In the genomic region with DNA sequence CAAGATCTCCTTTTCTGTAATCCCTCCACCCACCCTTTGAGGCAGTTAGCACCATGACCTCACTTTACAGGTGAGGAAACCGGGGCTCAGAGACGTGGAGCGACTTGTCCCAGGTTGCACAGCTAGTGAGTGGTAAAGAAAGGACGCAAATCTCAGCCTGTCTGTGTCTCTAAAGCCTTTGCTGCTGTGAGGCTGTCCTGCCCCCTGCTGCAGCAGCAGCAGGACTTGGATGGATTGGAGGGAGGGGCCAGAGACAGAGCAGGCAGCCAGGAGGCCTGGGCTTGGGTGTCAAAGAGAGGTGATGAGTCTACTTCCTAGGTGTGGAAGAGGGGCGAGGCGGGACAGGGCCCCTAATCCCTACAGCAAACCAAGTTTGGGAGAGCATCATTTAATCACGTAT, we compare ENCODE assay signal across 20 cellular contexts.
A peak's percentile ranks its signal among the peaks of the same experiment; 100 is the strongest.
DNase-seq lines count a peak whose midpoint lies in the region; ATAC-seq, FAIRE-seq and TF ChIP-seq lines count a peak whose summit lies in the region.
"Had no signal": no experiment of that assay in that cellular context is flagged by ENCODE, and none has a peak within 500 bp of the region (broad histone marks: within the 10 kb centered on the region; RNA-seq: fewer than 3 reads in every experiment).

No MANE protein-coding gene starts in this region.

- BruUV-seq in K562 (replicated peaks; lab: Mats Ljungman, UMichigan) = no TSS peak

- H3K9me3 ChIP-seq in HEK293 (ENCODE audit: control insufficient read depth, insufficient read depth, low read depth, low read length) (no peaks in the 10 kb centered on the region), K562 (replicated peaks; ENCODE audit: control insufficient read depth, insufficient read depth, low read depth, low read length) (no peaks in the 10 kb centered on the region)
- H3K9me3 ChIP-seq: BLaER1 treated with 17β-estradiol and CSF1 and Interleukin-3, amounts not matched to agents 10 nM and 100 nM had no signal

- no peak for FAIRE-seq in K562 (lab: Jason Lieb, UNC)
- FAIRE-seq: D721Med, G401.6, H54, HTR-8/SVneo had no signal

- ATAC-seq in K562 (peak; percentile 77), sciatic nerve (no peak), HG03097 (IDR thresholded peaks at IDR 0.05; ENCODE audit: low FRiP score, unreplicated experiment) (no peak)

- H3K27me3 ChIP-seq in K562 (ENCODE audit: control insufficient read depth in 2 of 2, insufficient read depth in 2 of 2, low read length in 2 of 2) = peaks cover 3 to 60% of the 10 kb centered on the region in 2 experiments; a peak in 2 of 5 replicates
- H3K27me3 ChIP-seq: BLaER1 treated with 17β-estradiol and CSF1 and Interleukin-3, amounts not matched to agents 10 nM and 100 nM had no signal

- H2AFZ ChIP-seq in K562 (ENCODE audit: low read depth, low read length) = no peak overlapping the region

- H3K4me2 ChIP-seq in K562 (ENCODE audit: insufficient read depth, low read length) = no peak overlapping the region
- H3K4me2 ChIP-seq: BLaER1 treated with 17β-estradiol and CSF1 and Interleukin-3, amounts not matched to agents 10 nM and 100 nM had no signal

- H3K79me2 ChIP-seq in K562 (ENCODE audit: control insufficient read depth, insufficient read depth, low read length) = no peaks in the 10 kb centered on the region

- H3K9ac ChIP-seq in K562 (ENCODE audit: insufficient read depth in 1 of 2, low read depth in 2 of 2, low read length in 2 of 2) = no peak overlapping the region
- H3K9ac ChIP-seq: BLaER1 treated with 17β-estradiol and CSF1 and Interleukin-3, amounts not matched to agents 10 nM and 100 nM had no signal

- peaks cover 0 to 69% of the 10 kb centered on the region in 2 experiments; a peak in 1 of 3 replicates for H3K36me3 ChIP-seq in HEK293 (ENCODE audit: control insufficient read depth in 2 of 2, insufficient read depth in 1 of 2, low read length in 2 of 2)
- H3K36me3 ChIP-seq in K562 (ENCODE audit: control insufficient read depth, insufficient read depth, low read length) = no peaks in the 10 kb centered on the region
- H3K36me3 ChIP-seq: BLaER1 treated with 17β-estradiol and CSF1 and Interleukin-3, amounts not matched to agents 10 nM and 100 nM had no signal

- no peaks in the 10 kb centered on the region for H3K9me1 ChIP-seq in K562 (ENCODE audit: control insufficient read depth, insufficient read depth, low read length)

- TF ChIP-seq POLR2A in K562 (conservative IDR thresholded peaks at IDR 0.05) = no peak

- intact Hi-C loops in K562 (cut with micrococcal nuclease) = no loop called here
- intact Hi-C loops in sciatic nerve (cut with DNase I) = no loop called here

- no peak for TF ChIP-seq CTCF in HEK293 (tag by site-specific recombination; IDR thresholded peaks at IDR 0.05)
- TF ChIP-seq CTCF in K562 (IDR thresholded peaks at IDR 0.05 in 2 of 3, conservative IDR thresholded peaks at IDR 0.05 in 1 of 3; ENCODE audit: insufficient read depth in 2 of 3, low read depth in 1 of 3, low read length in 3 of 3) = peak; percentile 19 to 43 (median 29); a peak in 3 of 6 replicates
- TF ChIP-seq CTCF in retinal pigment epithelial cell (conservative IDR thresholded peaks at IDR 0.05; ENCODE audit: low read depth, low read length) = peak; percentile 14

- DNase-seq in K562 (ENCODE audit: extremely low read depth in 1 of 4, low spot score in 3 of 4) (peak in 1 of 4 experiments; percentile 17), iris pigment epithelial cell (ENCODE audit: low read depth) (peak; percentile 11), retinal pigment epithelial cell (ENCODE audit: low read depth) (no peak), sciatic nerve (ENCODE audit: low spot score) (no peak), NOMO-1 treated with DMSO at 0.1 percent for 48 hours (lab: John Stamatoyannopoulos, UW; ENCODE audit: unreplicated experiment) (no peak)
- DNase-seq: CD8-positive, alpha-beta memory T cell; KBM-7; NCI-H1105 treated with DMSO at 0.1 percent for 48 hours; NCI-H1694; NCI-H2107; NCI-H510A treated with DMSO at 0.1 percent for 48 hours; NCI-H774; SIG-M5 had no signal

- H3K27ac ChIP-seq in HEK293 (ENCODE audit: extremely low read depth, low read depth, low read length) (no peak overlapping the region), K562 (ENCODE audit: extremely low read depth, low read depth, low read length) (no peak overlapping the region)
- H3K27ac ChIP-seq: BLaER1 treated with 17β-estradiol and CSF1 and Interleukin-3, amounts not matched to agents 10 nM and 100 nM had no signal

- TF ChIP-seq EP300 in K562 (IDR thresholded peaks at IDR 0.05; ENCODE audit: low read length) = no peak

- TF ChIP-seq RAD21 in K562 (CRISPR knock-in tag; conservative IDR thresholded peaks at IDR 0.05 in 1 of 2, IDR thresholded peaks at IDR 0.05 in 1 of 2) = peak in 1 of 2 experiments; percentile 52; a peak in 2 of 4 replicates

- in situ Hi-C loops in K562 (cut with MboI) = no loop called here

- POLR2A ChIA-PET in HEK293 (lab: Yijun Ruan, JAX) = no interaction called here
- POLR2A ChIA-PET in K562 (lab: Yijun Ruan, JAX) = interaction anchor here (1.0 kb wide), 1 partner anchor 25 kb away, joined by 3 read pairs; no protein-coding TSS in a partner anchor

- whole genome bisulfite sequencing in K562 (ENCODE audit: insufficient coverage, low coverage, missing lambda C conversion rate) = 0% methylated on average over 7 of the region's 7 CpGs

- H3K4me1 ChIP-seq in HEK293 (ENCODE audit: control insufficient read depth, insufficient read depth, low read length) (no peaks in the 10 kb centered on the region), K562 (replicated peaks in 1 of 2; ENCODE audit: control insufficient read depth in 2 of 2, insufficient read depth in 2 of 2, low read length in 2 of 2) (peaks cover 0 to 10% of the 10 kb centered on the region in 2 experiments; a peak in 2 of 5 replicates)

- CTCF ChIA-PET in HEK293 (lab: Yijun Ruan, JAX) = interaction anchor here (0.6 kb wide), 1 partner anchor 9 kb away, joined by 3 read pairs; no protein-coding TSS in a partner anchor
- CTCF ChIA-PET in K562 (lab: Yijun Ruan, JAX; ENCODE audit: low intra/inter-chr PET ratio) = interaction anchor here (0.6 to 0.7 kb wide), 2 partner anchors 69 to 70 kb away, joined by 3 to 4 read pairs; a partner anchor contains a TSS

- no peak overlapping the region for H3K4me3 ChIP-seq in HEK293 (ENCODE audit: low read depth, low read length)
- no peak overlapping the region for H3K4me3 ChIP-seq in K562
- no peak overlapping the region for H3K4me3 ChIP-seq in retinal pigment epithelial cell (ENCODE audit: low read length)
- H3K4me3 ChIP-seq: BLaER1 treated with 17β-estradiol and CSF1 and Interleukin-3, amounts not matched to agents 10 nM and 100 nM had no signal

- H4K20me1 ChIP-seq in K562 (replicated peaks; ENCODE audit: control insufficient read depth, insufficient read depth, low read length) = 0 out of 2 replicates have a peak, but pooled peaks cover 6% of the 10 kb centered on the region
- H4K20me1 ChIP-seq: BLaER1 treated with 17β-estradiol and CSF1 and Interleukin-3, amounts not matched to agents 10 nM and 100 nM had no signal

TF ChIP-seq in HEK293, 187 proteins besides CTCF, POLR2A, EP300 and RAD21:
- TF ChIP-seq ZNF292 (tag by site-specific recombination; IDR thresholded peaks at IDR 0.05; ENCODE audit: borderline replicate concordance, low read depth) (no peak), ZBTB48 (tag by site-specific recombination; IDR thresholded peaks at IDR 0.05) (no peak), ZNF548 (tag by site-specific recombination; IDR thresholded peaks at IDR 0.05) (no peak), ZNF768 (tag by site-specific recombination; IDR thresholded peaks at IDR 0.05) (0 out of 2 replicates have a peak, but pooled peaks have one; percentile 34), BCL11B (tag by site-specific recombination; IDR thresholded peaks at IDR 0.05; ENCODE audit: low read depth) (no peak), ZIC2 (tag by site-specific recombination; IDR thresholded peaks at IDR 0.05) (peak; percentile 36; the same call in 1 of the 2 replicates)

TF ChIP-seq in K562, 482 proteins besides CTCF, POLR2A, EP300 and RAD21 (continues in another document):
- TF ChIP-seq SMARCA5 (IDR thresholded peaks at IDR 0.05) = peak; percentile 50; the same call in 1 of the 2 replicates
- peak; percentile 86 for TF ChIP-seq ZFP36 (IDR thresholded peaks at IDR 0.05; ENCODE audit: low read depth, low read length, partially characterized antibody)
- TF ChIP-seq, protein P1, sequence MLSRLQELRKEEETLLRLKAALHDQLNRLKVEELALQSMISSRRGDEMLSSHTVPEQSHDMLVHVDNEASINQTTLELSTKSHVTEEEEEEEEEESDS (CRISPR knock-in tag; IDR thresholded peaks at IDR 0.05) = no peak
- no peak for TF ChIP-seq TAF9B (IDR thresholded peaks at IDR 0.05; ENCODE audit: partially characterized antibody)
- TF ChIP-seq, protein P2, sequence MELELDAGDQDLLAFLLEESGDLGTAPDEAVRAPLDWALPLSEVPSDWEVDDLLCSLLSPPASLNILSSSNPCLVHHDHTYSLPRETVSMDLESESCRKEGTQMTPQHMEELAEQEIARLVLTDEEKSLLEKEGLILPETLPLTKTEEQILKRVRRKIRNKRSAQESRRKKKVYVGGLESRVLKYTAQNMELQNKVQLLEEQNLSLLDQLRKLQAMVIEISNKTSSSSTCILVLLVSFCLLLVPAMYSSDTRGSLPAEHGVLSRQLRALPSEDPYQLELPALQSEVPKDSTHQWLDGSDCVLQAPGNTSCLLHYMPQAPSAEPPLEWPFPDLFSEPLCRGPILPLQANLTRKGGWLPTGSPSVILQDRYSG (tag; conservative IDR thresholded peaks at IDR 0.05; ENCODE audit: low read depth) = no peak
- no peak for TF ChIP-seq WHSC1 (IDR thresholded peaks at IDR 0.05; ENCODE audit: low read length)
- TF ChIP-seq, protein P3, sequence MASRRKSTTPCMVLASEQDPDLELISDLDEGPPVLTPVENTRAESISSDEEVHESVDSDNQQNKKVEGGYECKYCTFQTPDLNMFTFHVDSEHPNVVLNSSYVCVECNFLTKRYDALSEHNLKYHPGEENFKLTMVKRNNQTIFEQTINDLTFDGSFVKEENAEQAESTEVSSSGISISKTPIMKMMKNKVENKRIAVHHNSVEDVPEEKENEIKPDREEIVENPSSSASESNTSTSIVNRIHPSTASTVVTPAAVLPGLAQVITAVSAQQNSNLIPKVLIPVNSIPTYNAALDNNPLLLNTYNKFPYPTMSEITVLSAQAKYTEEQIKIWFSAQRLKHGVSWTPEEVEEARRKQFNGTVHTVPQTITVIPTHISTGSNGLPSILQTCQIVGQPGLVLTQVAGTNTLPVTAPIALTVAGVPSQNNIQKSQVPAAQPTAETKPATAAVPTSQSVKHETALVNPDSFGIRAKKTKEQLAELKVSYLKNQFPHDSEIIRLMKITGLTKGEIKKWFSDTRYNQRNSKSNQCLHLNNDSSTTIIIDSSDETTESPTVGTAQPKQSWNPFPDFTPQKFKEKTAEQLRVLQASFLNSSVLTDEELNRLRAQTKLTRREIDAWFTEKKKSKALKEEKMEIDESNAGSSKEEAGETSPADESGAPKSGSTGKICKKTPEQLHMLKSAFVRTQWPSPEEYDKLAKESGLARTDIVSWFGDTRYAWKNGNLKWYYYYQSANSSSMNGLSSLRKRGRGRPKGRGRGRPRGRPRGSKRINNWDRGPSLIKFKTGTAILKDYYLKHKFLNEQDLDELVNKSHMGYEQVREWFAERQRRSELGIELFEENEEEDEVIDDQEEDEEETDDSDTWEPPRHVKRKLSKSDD (conservative IDR thresholded peaks at IDR 0.05; ENCODE audit: low read length) = no peak
- peak; percentile 66 for TF ChIP-seq RBM25 (IDR thresholded peaks at IDR 0.05; ENCODE audit: low read depth, low read length, severe bottlenecking)
